Comparison of ENCODE assay signal across 1 cellular context in the genomic region with DNA sequence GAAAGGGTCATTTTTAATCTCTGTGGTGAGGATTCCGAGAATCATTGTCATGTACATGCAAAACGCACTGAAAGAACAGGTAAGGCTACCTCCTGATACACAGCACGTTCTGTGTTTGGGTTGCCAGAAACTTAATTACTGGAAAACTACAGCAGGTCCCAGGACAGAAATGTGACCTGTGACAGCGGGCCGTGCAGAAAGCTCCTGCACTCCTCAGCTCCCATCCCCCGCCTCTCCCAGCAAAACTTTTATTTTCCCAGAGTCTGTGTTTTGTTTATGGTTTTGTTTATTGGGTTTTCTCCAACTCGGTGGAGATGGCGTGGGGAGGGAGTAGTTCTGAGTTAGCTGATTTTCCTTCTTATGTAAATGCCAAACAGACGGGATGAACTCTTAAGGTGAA.
TF ChIP-seq lines count a peak whose summit lies in the region.

No MANE protein-coding gene starts in this region.

TF ChIP-seq in WTC11, 78 proteins besides CTCF, POLR2A, EP300 and RAD21:
- TF ChIP-seq CREM (CRISPR knock-in tag; IDR thresholded peaks at IDR 0.05), result 0 out of 2 replicates have a peak, but pooled peaks have one; percentile 22
- TF ChIP-seq, protein P1, sequence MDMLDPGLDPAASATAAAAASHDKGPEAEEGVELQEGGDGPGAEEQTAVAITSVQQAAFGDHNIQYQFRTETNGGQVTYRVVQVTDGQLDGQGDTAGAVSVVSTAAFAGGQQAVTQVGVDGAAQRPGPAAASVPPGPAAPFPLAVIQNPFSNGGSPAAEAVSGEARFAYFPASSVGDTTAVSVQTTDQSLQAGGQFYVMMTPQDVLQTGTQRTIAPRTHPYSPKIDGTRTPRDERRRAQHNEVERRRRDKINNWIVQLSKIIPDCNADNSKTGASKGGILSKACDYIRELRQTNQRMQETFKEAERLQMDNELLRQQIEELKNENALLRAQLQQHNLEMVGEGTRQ (CRISPR knock-in tag; IDR thresholded peaks at IDR 0.05), result no peak
